In the genomic region with DNA sequence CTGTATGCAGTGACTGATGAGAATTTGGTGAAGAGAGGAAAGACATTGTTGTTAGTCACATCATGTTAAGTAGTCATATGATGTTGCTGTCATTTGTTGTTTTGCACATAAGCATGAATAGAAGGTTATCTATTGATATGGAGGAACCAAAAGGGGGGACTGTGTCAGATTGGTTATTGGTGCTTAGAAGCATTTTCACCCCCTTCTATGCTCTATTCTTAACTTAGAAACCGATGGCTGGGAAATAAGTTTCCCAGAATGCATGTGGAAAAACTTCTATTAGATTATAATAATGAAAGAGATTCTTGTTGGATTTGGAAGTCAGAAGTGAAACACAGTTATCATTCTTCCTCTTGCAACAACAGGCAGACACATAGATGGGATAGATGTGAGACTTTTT, we compare ENCODE assay signal across 18 cellular contexts. TPM values are rescaled to one million over a fixed set of nuclear protein-coding genes. Genes with fewer than 3 reads are reported as not detected.
DNase-seq lines count a peak whose midpoint lies in the region; ATAC-seq and TF ChIP-seq lines count a peak whose summit lies in the region.
"Had no signal": no experiment of that assay in that cellular context is flagged by ENCODE, and none has a peak within 500 bp of the region (broad histone marks: within the 10 kb centered on the region; RNA-seq: fewer than 3 reads in every experiment).

No MANE protein-coding gene starts in this region.

- H3K9me2 ChIP-seq in GM23338 (ENCODE audit: insufficient read depth): no peaks in the 10 kb centered on the region

- no peak overlapping the region for H3K4me3 ChIP-seq in GM23338
- H3K4me3 ChIP-seq: BLaER1 treated with 17β-estradiol and CSF1 and Interleukin-3, amounts not matched to agents 10 nM and 100 nM; GM12878; HAP-1 had no signal

- H3K4me3 Mint-ChIP-seq in GM23338: no peak overlapping the region
- no peak overlapping the region for H3K4me3 Mint-ChIP-seq in activated T-helper 2 cell treated with anti-CD3 and anti-CD28 coated beads, Interferon-gamma antibody, Interleukin-2, Interleukin-4, amounts not matched to agents 10 μg/mL and 5 μg/mL and 100 μg/mL, durations not matched to agents 14 hours and 24 hours and 36 hours (ENCODE audit: low read depth)
- H3K4me3 Mint-ChIP-seq: CD4-positive, CD25-positive, alpha-beta regulatory T cell had no signal

- H3K4me1 Mint-ChIP-seq in GM23338: no peaks in the 10 kb centered on the region; the same call in 2 of the 3 replicates
- H3K4me1 Mint-ChIP-seq in activated T-helper 2 cell treated with anti-CD3 and anti-CD28 coated beads, Interferon-gamma antibody, Interleukin-2, Interleukin-4, amounts not matched to agents 10 μg/mL and 5 μg/mL and 100 μg/mL, durations not matched to agents 14 hours and 24 hours and 36 hours (ENCODE audit: low read depth): no peaks in the 10 kb centered on the region
- H3K4me1 Mint-ChIP-seq: CD4-positive, CD25-positive, alpha-beta regulatory T cell had no signal

- no peak overlapping the region for H3K4me2 ChIP-seq in GM23338
- H3K4me2 ChIP-seq: BLaER1 treated with 17β-estradiol and CSF1 and Interleukin-3, amounts not matched to agents 10 nM and 100 nM had no signal

- H3K27ac Mint-ChIP-seq in GM23338: no peak overlapping the region
- H3K27ac Mint-ChIP-seq in activated T-helper 2 cell treated with anti-CD3 and anti-CD28 coated beads, Interferon-gamma antibody, Interleukin-2, Interleukin-4, amounts not matched to agents 10 μg/mL and 5 μg/mL and 100 μg/mL, durations not matched to agents 14 hours and 24 hours and 36 hours: no peak overlapping the region
- H3K27ac Mint-ChIP-seq: CD4-positive, CD25-positive, alpha-beta regulatory T cell had no signal

- H3K36me3 ChIP-seq in GM23338 (ENCODE audit: insufficient read depth): no peaks in the 10 kb centered on the region
- H3K36me3 ChIP-seq: BLaER1 treated with 17β-estradiol and CSF1 and Interleukin-3, amounts not matched to agents 10 nM and 100 nM; HAP-1 had no signal

- H3K36me3 Mint-ChIP-seq in GM23338 (ENCODE audit: low read depth): no peaks in the 10 kb centered on the region; the same call in 2 of the 3 replicates
- H3K36me3 Mint-ChIP-seq in activated T-helper 2 cell treated with anti-CD3 and anti-CD28 coated beads, Interferon-gamma antibody, Interleukin-2, Interleukin-4, amounts not matched to agents 10 μg/mL and 5 μg/mL and 100 μg/mL, durations not matched to agents 14 hours and 24 hours and 36 hours (ENCODE audit: low read depth): no peaks in the 10 kb centered on the region
- H3K36me3 Mint-ChIP-seq: CD4-positive, CD25-positive, alpha-beta regulatory T cell had no signal

- H3K79me2 ChIP-seq in GM23338 (replicated peaks; ENCODE audit: insufficient read depth): no peaks in the 10 kb centered on the region

- H3K27ac ChIP-seq in GM23338 (ENCODE audit: low read depth) (no peak overlapping the region), cingulate gyrus (ENCODE audit: low read depth, low read length) (peak overlapping the region; percentile 42)
- H3K27ac ChIP-seq: BLaER1 treated with 17β-estradiol and CSF1 and Interleukin-3, amounts not matched to agents 10 nM and 100 nM had no signal

- H4K20me1 ChIP-seq in GM23338 (replicated peaks; ENCODE audit: insufficient read depth): no peaks in the 10 kb centered on the region
- H4K20me1 ChIP-seq: BLaER1 treated with 17β-estradiol and CSF1 and Interleukin-3, amounts not matched to agents 10 nM and 100 nM had no signal

- H3K27me3 Mint-ChIP-seq in GM23338 (ENCODE audit: insufficient read depth, low read depth, poor library complexity): no peaks in the 10 kb centered on the region
- no peaks in the 10 kb centered on the region for H3K27me3 Mint-ChIP-seq in activated T-helper 2 cell treated with anti-CD3 and anti-CD28 coated beads, Interferon-gamma antibody, Interleukin-2, Interleukin-4, amounts not matched to agents 10 μg/mL and 5 μg/mL and 100 μg/mL, durations not matched to agents 14 hours and 24 hours and 36 hours (ENCODE audit: low read depth)
- H3K27me3 Mint-ChIP-seq: CD4-positive, CD25-positive, alpha-beta regulatory T cell had no signal

- H3K4me1 ChIP-seq in GM23338 (ENCODE audit: insufficient read depth): no peaks in the 10 kb centered on the region
- H3K4me1 ChIP-seq: BLaER1 treated with 17β-estradiol and CSF1 and Interleukin-3, amounts not matched to agents 10 nM and 100 nM; HAP-1 had no signal

- no peak for DNase-seq in GM23338 (ENCODE audit: low spot score)
- DNase-seq in medulla oblongata (ENCODE audit: extremely low spot score): peak; percentile 47
- peak; percentile 80 for DNase-seq in superior temporal gyrus (ENCODE audit: extremely low spot score)
- DNase-seq in NCI-H2029 (lab: John Stamatoyannopoulos, UW): no peak
- DNase-seq in activated T-helper 2 cell treated with anti-CD3 and anti-CD28 coated beads, Interferon-gamma antibody, Interleukin-2, Interleukin-4, amounts not matched to agents 10 μg/mL and 5 μg/mL and 100 μg/mL, durations not matched to agents 14 hours and 24 hours and 36 hours (ENCODE audit: low spot score): no peak
- DNase-seq: 8988T; AML-193; Calu3; CD4-positive, CD25-positive, alpha-beta regulatory T cell; DMS79; IMR-90 had no signal

- no peak for TF ChIP-seq CTCF in GM23338 (conservative IDR thresholded peaks at IDR 0.05; ENCODE audit: low read depth in 2 of 2)

- H3K9me3 Mint-ChIP-seq in GM23338: peaks cover 5% of the 10 kb centered on the region
- H3K9me3 Mint-ChIP-seq in activated T-helper 2 cell treated with anti-CD3 and anti-CD28 coated beads, Interferon-gamma antibody, Interleukin-2, Interleukin-4, amounts not matched to agents 10 μg/mL and 5 μg/mL and 100 μg/mL, durations not matched to agents 14 hours and 24 hours and 36 hours: peaks cover 44% of the 10 kb centered on the region

- no peaks in the 10 kb centered on the region for H3F3A ChIP-seq in GM23338 (replicated peaks; ENCODE audit: low read depth)

- ATAC-seq in GM23338 (no peak), HG03095 (IDR thresholded peaks at IDR 0.05; ENCODE audit: unreplicated experiment) (no peak), HG03432 (IDR thresholded peaks at IDR 0.05; ENCODE audit: unreplicated experiment) (no peak)
- ATAC-seq: GM12878 had no signal

- intact Hi-C loops in activated T-helper 2 cell treated with anti-CD3 and anti-CD28 coated beads, Interferon-gamma antibody, Interleukin-2, Interleukin-4, amounts not matched to agents 10 μg/mL and 5 μg/mL and 100 μg/mL, durations not matched to agents 14 hours and 24 hours and 36 hours (cut with micrococcal nuclease): no loop called here

- peak overlapping the region; percentile 12; the same call in 1 of the 2 replicates for H2AFZ ChIP-seq in GM23338

- no peaks in the 10 kb centered on the region for H3K27me3 ChIP-seq in GM23338 (ENCODE audit: insufficient read depth)
- H3K27me3 ChIP-seq: BLaER1 treated with 17β-estradiol and CSF1 and Interleukin-3, amounts not matched to agents 10 nM and 100 nM had no signal

TF ChIP-seq in GM23338, 12 proteins besides CTCF, POLR2A, EP300 and RAD21:
- no peak for TF ChIP-seq ZNF331 (CRISPR knock-in tag; IDR thresholded peaks at IDR 0.05; ENCODE audit: low read depth)

RNA-seq across cellular contexts. Expression of a gene that starts 33.2 kb away (rescaled TPM):
- total RNA-seq in GM23338 (2014; rRNA removed; shearing (Covaris generic)): 13.3 and 16.4 TPM in 2 replicates
- 31.5 and 47.5 TPM in 2 replicates for polyA plus RNA-seq in GM23338 (2016; fragmentation: Nextera tagmentation; extraction: Ambion mirVana)
- not detected in 2 replicates for total RNA-seq in activated T-helper 2 cell treated with anti-CD3 and anti-CD28 coated beads, Interferon-gamma antibody, Interleukin-2, Interleukin-4, amounts not matched to agents 10 μg/mL and 5 μg/mL and 100 μg/mL, durations not matched to agents 14 hours and 24 hours and 36 hours
- total RNA-seq: CD4-positive, CD25-positive, alpha-beta regulatory T cell; G401; GM12878; IMR-90 had no signal
- polyA plus RNA-seq: CD4-positive, CD25-positive, alpha-beta regulatory T cell; IMR-90 had no signal

Comparison
In these comparisons a context has a peak if more than half of its experiments do, and no peak if none do; other contexts are left out.
1. DNase-seq: peak in medulla oblongata (single experiment) and superior temporal gyrus (single experiment); none in GM23338 (single experiment), NCI-H2029 (single experiment) and activated T-helper 2 cell treated with anti-CD3 and anti-CD28 coated beads, Interferon-gamma antibody, Interleukin-2, Interleukin-4, amounts not matched to agents 10 μg/mL and 5 μg/mL and 100 μg/mL, durations not matched to agents 14 hours and 24 hours and 36 hours (single experiment).
2. RNA of a gene that starts 33.2 kb away (total RNA-seq): 13.3 to 16.4 TPM in GM23338; not detected in activated T-helper 2 cell treated with anti-CD3 and anti-CD28 coated beads, Interferon-gamma antibody, Interleukin-2, Interleukin-4, amounts not matched to agents 10 μg/mL and 5 μg/mL and 100 μg/mL, durations not matched to agents 14 hours and 24 hours and 36 hours; every median in the first group is over 10 times any median in the second.